Comparison of ENCODE assay signal across 30 cellular contexts in genomic region chr1:226908419-226908818, GRCh38.
"Had no signal": no experiment of that assay in that cellular context is flagged by ENCODE, and none has a peak within 500 bp of the region (broad histone marks: within the 10 kb centered on the region; RNA-seq: fewer than 3 reads in every experiment).

No MANE protein-coding gene starts in this region.

- H3K4me3 ChIP-seq: adrenal gland, ascending aorta, cardiac muscle cell, colonic mucosa had no signal

- H3K27ac ChIP-seq: adrenal gland, ascending aorta, cardiac muscle cell, colonic mucosa, VCaP had no signal

- H3K4me1 ChIP-seq: adrenal gland, ascending aorta, colonic mucosa had no signal

- DNase-seq: activated B cell treated with CpG ODN at 0.5 μM for 24 hours; activated CD4-positive, alpha-beta memory T cell treated with anti-CD3 and anti-CD28 coated beads for 36 hours; activated CD4-positive, alpha-beta T cell treated with anti-CD3 and anti-CD28 coated beads for 4 hours; activated CD4-positive, alpha-beta T cell treated with anti-CD3 and anti-CD28 coated beads, Interleukin-2, amount 10 ng/mL, durations not matched to agents 24 days and 14 days; activated CD4-positive, alpha-beta T cell treated with anti-CD3 and anti-CD28 coated beads, Interleukin-2, amount 50 U/mL, for 1 hour; activated CD4-positive, alpha-beta T cell treated with anti-CD3 and anti-CD28 coated beads, Interleukin-2, amount 50 U/mL, for 4 hours; activated CD4-positive, CD25-positive, alpha-beta regulatory T cell treated with anti-CD3 and anti-CD28 coated beads, Interleukin-2, amount 50 U/mL, for 72 hours; activated CD8-positive, alpha-beta memory T cell treated with anti-CD3 and anti-CD28 coated beads, Interleukin-2, amount 50 U/mL, for 4 hours; activated CD8-positive, alpha-beta T cell treated with anti-CD3 and anti-CD28 coated beads for 36 hours; activated effector memory CD4-positive, alpha-beta T cell treated with anti-CD3 and anti-CD28 coated beads, Interleukin-2, amount 50 U/mL, for 16 hours; activated gamma-delta T cell treated with Interleukin-2 at 50 U/mL for 16 hours; activated naive CD4-positive, alpha-beta T cell; activated naive CD4-positive, alpha-beta T cell treated with anti-CD3 and anti-CD28 coated beads for 36 hours; activated naive CD4-positive, alpha-beta T cell treated with anti-CD3 and anti-CD28 coated beads, Interleukin-2, amount 50 U/mL, for 16 hours; activated naive CD8-positive, alpha-beta T cell treated with anti-CD3 and anti-CD28 coated beads for 36 hours; activated T-cell treated with anti-CD3 and anti-CD28 coated beads for 4 hours; activated T-cell treated with anti-CD3 and anti-CD28 coated beads, Interleukin-2, amount 50 U/mL, for 1 hour; activated T-cell treated with anti-CD3 and anti-CD28 coated beads, Interleukin-2, amount 50 U/mL, for 4 hours; activated T-cell treated with anti-CD3 and anti-CD28 coated beads, Interleukin-2, amount 50 U/mL, for 72 hours; adrenal gland; amygdala; anterior cingulate cortex; colonic mucosa; T-helper 2 cell; T-helper 9 cell had no signal

- ATAC-seq: activated CD8-positive, alpha-beta T cell treated with anti-CD3 and anti-CD28 coated beads for 36 hours; activated naive CD4-positive, alpha-beta T cell treated with anti-CD3 and anti-CD28 coated beads, Interleukin-2, amount 50 U/mL, for 72 hours; activated T-cell treated with anti-CD3 and anti-CD28 coated beads, Interleukin-2, amount 50 U/mL, for 4 hours; activated T-cell treated with anti-CD3 and anti-CD28 coated beads, Interleukin-2, amount 50 U/mL, for 72 hours; activated T-helper 17 cell treated with anti-CD3 and anti-CD28 coated beads, Interleukin-2, amount 50 U/mL, for 72 hours had no signal

- H3K27me3 ChIP-seq: adrenal gland, ascending aorta, cardiac muscle cell, colonic mucosa had no signal

- H3K36me3 ChIP-seq: adrenal gland, ascending aorta, cardiac muscle cell, colonic mucosa had no signal

- H3K9me3 ChIP-seq: adrenal gland, ascending aorta, colonic mucosa had no signal
